18 cellular contexts compared by ENCODE assay signal in the genomic region with DNA sequence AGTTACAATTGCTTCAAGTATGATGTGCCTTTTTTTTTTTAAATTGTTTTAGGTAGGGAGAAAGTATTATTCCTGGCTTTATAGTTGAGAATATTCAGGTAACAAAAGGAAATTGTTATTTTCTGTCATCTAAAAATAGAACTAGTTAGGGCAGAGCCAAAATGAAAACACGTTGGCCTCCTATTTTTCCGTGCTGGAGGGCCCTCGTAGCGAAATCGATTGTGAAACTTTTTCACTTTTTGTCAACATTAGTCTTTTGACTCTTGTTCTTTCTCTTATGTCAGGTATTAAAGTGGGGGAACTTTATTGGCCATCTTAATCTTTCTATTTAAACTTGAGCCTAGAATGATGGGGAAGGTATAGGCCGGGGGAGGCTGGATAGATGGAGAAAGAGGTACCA.
DNase-seq lines count a peak whose midpoint lies in the region; TF ChIP-seq lines count a peak whose summit lies in the region.
"Had no signal": no experiment of that assay in that cellular context is flagged by ENCODE, and none has a peak within 500 bp of the region (broad histone marks: within the 10 kb centered on the region; RNA-seq: fewer than 3 reads in every experiment).

No MANE protein-coding gene starts in this region.

- peak overlapping the region; percentile 64 for H3K27ac ChIP-seq in left ventricle myocardium inferior (replicated peaks)
- peak overlapping the region; percentile 77 for H3K27ac ChIP-seq in WERI-Rb-1
- peak overlapping the region; percentile 37 for H3K27ac ChIP-seq in muscle layer of duodenum (ENCODE audit: low read length)
- H3K27ac ChIP-seq in uterus, result peak overlapping the region; percentile 30 to 68
- H3K27ac ChIP-seq: neural progenitor cell, skin epidermis had no signal

- TF ChIP-seq CTCF in left ventricle myocardium inferior (IDR thresholded peaks at IDR 0.05; ENCODE audit: borderline replicate concordance), result no peak
- TF ChIP-seq CTCF in WERI-Rb-1 (IDR thresholded peaks at IDR 0.05; ENCODE audit: low read depth, low read length), result no peak
- TF ChIP-seq CTCF in uterus (IDR thresholded peaks at IDR 0.05), result no peak
- no peak for TF ChIP-seq CTCF in GM13976 (IDR thresholded peaks at IDR 0.05; ENCODE audit: borderline replicate concordance, control extremely low read depth, extremely low read depth, insufficient read depth, missing control alignments)

- intact Hi-C loops in left ventricle myocardium inferior (cut with micrococcal nuclease), result no loop called here
- intact Hi-C loops in cardiac septum (cut with DNase I), result no loop called here
- intact Hi-C loops in uterus (cut with DNase I; ENCODE audit: low total_unique reads), result no loop called here

- H3K9me3 ChIP-seq in left ventricle myocardium inferior (replicated peaks) (no peaks in the 10 kb centered on the region), WERI-Rb-1 (ENCODE audit: severe bottlenecking) (no peaks in the 10 kb centered on the region), muscle layer of duodenum (ENCODE audit: control insufficient read depth in 1 of 2, low read length in 2 of 2) (no peaks in the 10 kb centered on the region), uterus (no peaks in the 10 kb centered on the region)

- H3K4me3 ChIP-seq in left ventricle myocardium inferior (no peak overlapping the region), WERI-Rb-1 (ENCODE audit: low read depth, low read length) (peak overlapping the region; percentile 20), muscle layer of duodenum (ENCODE audit: low read depth in 1 of 2, low read length in 2 of 2) (no peak overlapping the region), uterus (no peak overlapping the region)
- H3K4me3 ChIP-seq: lung, neural progenitor cell, skin epidermis had no signal

- H3K4me1 ChIP-seq in left ventricle myocardium inferior, result peaks cover 58% of the 10 kb centered on the region
- H3K4me1 ChIP-seq in muscle layer of duodenum (ENCODE audit: control insufficient read depth in 1 of 2, insufficient read depth in 2 of 2, low read length in 2 of 2), result peaks cover 8 to 11% of the 10 kb centered on the region in 2 donors
- H3K4me1 ChIP-seq in uterus, result no peaks in the 10 kb centered on the region

- TF ChIP-seq POLR2A in uterus (IDR thresholded peaks at IDR 0.05), result no peak

- DNase-seq in left ventricle myocardium inferior (no peak), cardiac septum (ENCODE audit: low spot score) (no peak), WERI-Rb-1 (no peak), uterus (no peak), DMS79 treated with DMSO at 0.1 percent for 48 hours (lab: John Stamatoyannopoulos, UW) (no peak), GM13976 (ENCODE audit: low spot score) (no peak), NCI-H1048 (lab: John Stamatoyannopoulos, UW) (no peak)
- DNase-seq: activated CD4-positive, alpha-beta T cell treated with anti-CD3 and anti-CD28 coated beads, Interleukin-2, amount 50 U/mL, for 1 hour; activated naive CD8-positive, alpha-beta T cell treated with anti-CD3 and anti-CD28 coated beads for 36 hours; activated T-cell treated with anti-CD3 and anti-CD28 coated beads, Interleukin-2, amount 50 U/mL, for 4 hours; effector memory CD4-positive, alpha-beta T cell; foreskin fibroblast; Kasumi-1; NCI-H1436 had no signal

- H3K27me3 ChIP-seq in left ventricle myocardium inferior (ENCODE audit: low read depth), result no peaks in the 10 kb centered on the region
- H3K27me3 ChIP-seq in WERI-Rb-1 (ENCODE audit: insufficient read depth, low read depth, severe bottlenecking), result no peaks in the 10 kb centered on the region
- no peaks in the 10 kb centered on the region for H3K27me3 ChIP-seq in muscle layer of duodenum (ENCODE audit: low read depth, low read length)
- no peaks in the 10 kb centered on the region for H3K27me3 ChIP-seq in uterus
- H3K27me3 ChIP-seq: neural progenitor cell had no signal

- in situ Hi-C loops in GM13976 (cut with MboI; ENCODE audit: low sequenced_read_pairs, unreplicated experiment), result no loop called here

- peaks cover 3% of the 10 kb centered on the region for H3K36me3 ChIP-seq in left ventricle myocardium inferior
- H3K36me3 ChIP-seq in WERI-Rb-1, result peaks cover 2% of the 10 kb centered on the region; the same call in 1 of the 2 replicates
- no peaks in the 10 kb centered on the region for H3K36me3 ChIP-seq in muscle layer of duodenum (ENCODE audit: control insufficient read depth in 1 of 2, insufficient read depth in 2 of 2, low read length in 2 of 2)
- H3K36me3 ChIP-seq in uterus, result no peaks in the 10 kb centered on the region
- H3K36me3 ChIP-seq: neural progenitor cell had no signal
